14 cellular contexts compared by ENCODE assay signal in genomic region chr10:80515511-80515910, GRCh38. TPM values are rescaled to one million over a fixed set of nuclear protein-coding genes. Genes with fewer than 3 reads are reported as not detected.
"Had no signal": no experiment of that assay in that cellular context is flagged by ENCODE, and none has a peak within 500 bp of the region (broad histone marks: within the 10 kb centered on the region; RNA-seq: fewer than 3 reads in every experiment).

No MANE protein-coding gene starts in this region.

- H3K27ac ChIP-seq: body of pancreas, uterus, VCaP had no signal

- H3K27me3 Mint-ChIP-seq: central memory CD8-positive, alpha-beta T cell; memory B cell; stimulated activated naive CD8-positive, alpha-beta T cell treated with anti-CD3 and anti-CD28 coated beads, Interleukin-15, Interleukin-2, amounts not matched to agents 100 ng/mL and 50 ng/mL, for 24 hours had no signal

- H3K36me3 ChIP-seq: uterus had no signal

- H3K9me3 ChIP-seq: adrenal gland, body of pancreas, uterus had no signal

- H3K4me3 ChIP-seq: adrenal gland, body of pancreas, uterus had no signal

- DNase-seq: nephron progenitor cell; stimulated activated CD4-positive, alpha-beta T cell treated with anti-CD3 and anti-CD28 coated beads, Interleukin-4, amount 100 ng/mL, for 1 hour; stimulated activated CD8-positive, alpha-beta memory T cell treated with anti-CD3 and anti-CD28 coated beads, Interleukin-4, amount 100 ng/mL, for 48 hours; T1000; uterus had no signal

- H3K27ac Mint-ChIP-seq: memory B cell; stimulated activated naive CD8-positive, alpha-beta T cell treated with anti-CD3 and anti-CD28 coated beads, Interleukin-15, Interleukin-2, amounts not matched to agents 100 ng/mL and 50 ng/mL, for 24 hours had no signal

- H3K4me1 ChIP-seq: body of pancreas, uterus had no signal

- H3K27me3 ChIP-seq: adrenal gland, body of pancreas, uterus had no signal

- H3K9me3 Mint-ChIP-seq: central memory CD8-positive, alpha-beta T cell; memory B cell; nephron progenitor cell; stimulated activated naive CD8-positive, alpha-beta T cell treated with anti-CD3 and anti-CD28 coated beads, Interleukin-15, Interleukin-2, amounts not matched to agents 100 ng/mL and 50 ng/mL, for 24 hours had no signal

- ATAC-seq: body of pancreas had no signal

- H3K4me3 Mint-ChIP-seq: central memory CD8-positive, alpha-beta T cell; memory B cell; nephron progenitor cell; stimulated activated naive CD8-positive, alpha-beta T cell treated with anti-CD3 and anti-CD28 coated beads, Interleukin-15, Interleukin-2, amounts not matched to agents 100 ng/mL and 50 ng/mL, for 24 hours had no signal

RNA-seq across cellular contexts. Expression of gene SH2D4B, which starts 22.2 kb away (rescaled TPM):
- total RNA-seq: epithelial cell of proximal tubule, mucosa of gallbladder, pulmonary artery endothelial cell had no signal
